21 cellular contexts compared by ENCODE assay signal in the genomic region with DNA sequence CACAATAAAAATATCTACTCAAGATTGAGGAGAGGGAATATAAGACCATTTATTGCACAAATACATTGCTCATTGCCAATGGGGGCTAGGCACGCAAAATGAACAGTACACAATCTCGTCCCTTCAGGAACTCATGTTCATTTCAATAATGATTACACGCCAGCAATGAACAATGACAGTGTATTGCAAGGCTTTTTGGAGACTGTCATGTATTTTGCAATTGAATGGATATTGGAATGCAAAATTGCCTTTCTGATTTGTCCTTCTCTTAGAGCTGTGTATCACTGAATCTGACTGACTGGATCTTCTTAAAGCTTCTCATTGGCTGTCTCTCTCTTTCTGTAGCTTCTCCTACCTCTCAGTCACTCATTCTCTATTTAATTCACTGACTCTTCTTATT.
A peak's percentile ranks its signal among the peaks of the same experiment; 100 is the strongest.
DNase-seq lines count a peak whose midpoint lies in the region; ATAC-seq lines count a peak whose summit lies in the region.
"Had no signal": no experiment of that assay in that cellular context is flagged by ENCODE, and none has a peak within 500 bp of the region (broad histone marks: within the 10 kb centered on the region; RNA-seq: fewer than 3 reads in every experiment).

No MANE protein-coding gene starts in this region.

- H3K27ac ChIP-seq in iPS-20b (ENCODE audit: low read length) (no peak overlapping the region), neuronal stem cell (replicated peaks; ENCODE audit: low read length) (no peak overlapping the region)
- no peak overlapping the region for H3K27ac ChIP-seq in CD4-positive, alpha-beta memory T cell (ENCODE audit: low read depth, low read length)
- H3K27ac ChIP-seq: A549; BLaER1 treated with 17β-estradiol and CSF1 and Interleukin-3, amounts not matched to agents 10 nM and 100 nM had no signal

- no peak overlapping the region for H2BK12ac ChIP-seq in neuronal stem cell (ENCODE audit: low read length)

- DNase-seq in HAP-1 (ENCODE audit: low spot score in 2 of 2) (peak; percentile 56 to 93), neuronal stem cell (ENCODE audit: low spot score) (no peak)
- DNase-seq in CD4-positive, alpha-beta memory T cell = no peak
- DNase-seq: 8988T; ACHN; AML-193; BE2C; Calu3; CD4-positive, alpha-beta T cell; COR-L47; DMS53; DMS79 treated with DMSO at 0.1 percent for 48 hours; GF-D8; H7 had no signal

- H3K4me1 ChIP-seq in HAP-1 (peaks cover 10% of the 10 kb centered on the region; the same call in 1 of the 2 replicates), iPS-20b (ENCODE audit: insufficient read depth, low read length) (peaks cover 8% of the 10 kb centered on the region), neuronal stem cell (ENCODE audit: control insufficient read depth in 2 of 2, insufficient read depth in 1 of 2, low read depth in 1 of 2, low read length in 2 of 2) (peaks cover 0 to 2% of the 10 kb centered on the region in 2 donors)
- no peaks in the 10 kb centered on the region for H3K4me1 ChIP-seq in CD4-positive, alpha-beta memory T cell (ENCODE audit: insufficient read depth, low read length)
- H3K4me1 ChIP-seq: BLaER1 treated with 17β-estradiol and CSF1 and Interleukin-3, amounts not matched to agents 10 nM and 100 nM had no signal

- CTCF ChIA-PET in CD4-positive, alpha-beta memory T cell (lab: Charles Lee; ENCODE audit: partially characterized antibody) = interaction anchor here (1.1 kb wide), 1 partner anchor 229 kb away, joined by 4 read pairs; no protein-coding TSS in a partner anchor

- no peak for ATAC-seq in HG02610 (IDR thresholded peaks at IDR 0.05; ENCODE audit: unreplicated experiment)
- no peak for ATAC-seq in HG03025 (IDR thresholded peaks at IDR 0.05; ENCODE audit: low FRiP score, unreplicated experiment)
- ATAC-seq: A549, HCT116 had no signal

- H3K9ac ChIP-seq in iPS-20b (ENCODE audit: low read depth, low read length) (0 out of 2 replicates have a peak overlapping the region, but pooled peaks have one; percentile 28), neuronal stem cell (ENCODE audit: low read depth, low read length, poor library complexity) (no peak overlapping the region)
- H3K9ac ChIP-seq: BLaER1 treated with 17β-estradiol and CSF1 and Interleukin-3, amounts not matched to agents 10 nM and 100 nM had no signal

- H2BK5ac ChIP-seq in neuronal stem cell (ENCODE audit: low read length) = no peak overlapping the region

- no peak overlapping the region for H3K4me2 ChIP-seq in neuronal stem cell (ENCODE audit: insufficient read depth, low read length, poor library complexity, severe bottlenecking)
- H3K4me2 ChIP-seq: A549; BLaER1 treated with 17β-estradiol and CSF1 and Interleukin-3, amounts not matched to agents 10 nM and 100 nM had no signal

- H2BK120ac ChIP-seq in neuronal stem cell (ENCODE audit: low read depth, low read length) = no peak overlapping the region

- no peak overlapping the region for H2AK5ac ChIP-seq in neuronal stem cell (ENCODE audit: low read depth, low read length)

- H3K27me3 Mint-ChIP-seq in CD4-positive, alpha-beta memory T cell = peaks cover 0 to under 1% of the 10 kb centered on the region in 2 donors
- H3K27me3 Mint-ChIP-seq: CD4-positive, alpha-beta T cell had no signal

- no peaks in the 10 kb centered on the region for H3K9me3 ChIP-seq in HAP-1
- no peaks in the 10 kb centered on the region for H3K9me3 ChIP-seq in iPS-20b (ENCODE audit: insufficient read depth, low read depth, low read length)
- no peaks in the 10 kb centered on the region for H3K9me3 ChIP-seq in neuronal stem cell (replicated peaks in 1 of 2; ENCODE audit: control insufficient read depth in 2 of 2, insufficient read depth in 1 of 2, low read depth in 1 of 2, low read length in 2 of 2)
- H3K9me3 ChIP-seq in CD4-positive, alpha-beta memory T cell (ENCODE audit: control insufficient read depth in 1 of 2, low read length in 2 of 2) = no peaks in the 10 kb centered on the region
- H3K9me3 ChIP-seq: A549; BE2C; BLaER1 treated with 17β-estradiol and CSF1 and Interleukin-3, amounts not matched to agents 10 nM and 100 nM had no signal

- no peak overlapping the region for H3K4me3 Mint-ChIP-seq in CD4-positive, alpha-beta memory T cell
- H3K4me3 Mint-ChIP-seq: CD14-positive monocyte; CD4-positive, alpha-beta T cell had no signal

- H4K8ac ChIP-seq in neuronal stem cell (ENCODE audit: low read depth, low read length) = no peak overlapping the region

- in situ Hi-C loops in HAP-1 (cut with MboI; ENCODE audit: low sequenced_read_pairs) = no loop called here

- peak overlapping the region; percentile 3 for H2AFZ ChIP-seq in neuronal stem cell (ENCODE audit: low read length)

- H3K9me3 Mint-ChIP-seq in CD4-positive, alpha-beta memory T cell = no peaks in the 10 kb centered on the region
- H3K9me3 Mint-ChIP-seq: CD4-positive, alpha-beta T cell had no signal

- H3K4me3 ChIP-seq in HAP-1 (no peak overlapping the region), iPS-20b (ENCODE audit: low read length) (no peak overlapping the region; the same call in 1 of the 2 replicates), neuronal stem cell (ENCODE audit: low read length in 2 of 2) (no peak overlapping the region)
- H3K4me3 ChIP-seq in CD4-positive, alpha-beta memory T cell (ENCODE audit: low read length in 2 of 2) = no peak overlapping the region
- H3K4me3 ChIP-seq: A549; BLaER1 treated with 17β-estradiol and CSF1 and Interleukin-3, amounts not matched to agents 10 nM and 100 nM had no signal

- H2BK15ac ChIP-seq in neuronal stem cell (ENCODE audit: low read length) = no peak overlapping the region

- H3K4ac ChIP-seq in neuronal stem cell (ENCODE audit: low read length) = no peak overlapping the region

- POLR2A ChIA-PET in CD4-positive, alpha-beta memory T cell (lab: Charles Lee; ENCODE audit: partially characterized antibody) = no interaction called here

- WGBS in neuronal stem cell (ENCODE audit: extremely low coverage in 2 of 2, insufficient read length in 2 of 2, insufficient replicate concordance in 1 of 2), 2 donors = no CpG with 5 or more reads among the region's 3 CpGs

- no peak overlapping the region for H3K18ac ChIP-seq in neuronal stem cell (ENCODE audit: low read length)

- intact Hi-C loops in CD4-positive, alpha-beta memory T cell (cut with micrococcal nuclease) = no loop called here

- H3K4me1 Mint-ChIP-seq in CD4-positive, alpha-beta memory T cell = peaks cover 1 to 6% (median 2%) of the 10 kb centered on the region in 4 donors

- no peak overlapping the region for H4K91ac ChIP-seq in neuronal stem cell (ENCODE audit: low read depth, low read length, poor library complexity)

- no peaks in the 10 kb centered on the region for H3K36me3 Mint-ChIP-seq in CD4-positive, alpha-beta memory T cell
- H3K36me3 Mint-ChIP-seq: CD14-positive monocyte had no signal

- H3K23ac ChIP-seq in neuronal stem cell (ENCODE audit: low read depth, low read length, poor library complexity) = no peak overlapping the region

- no peaks in the 10 kb centered on the region for H3K36me3 ChIP-seq in HAP-1 (replicated peaks)
- no peaks in the 10 kb centered on the region for H3K36me3 ChIP-seq in iPS-20b (ENCODE audit: insufficient read depth, low read depth, low read length)
- no peaks in the 10 kb centered on the region for H3K36me3 ChIP-seq in neuronal stem cell (replicated peaks in 1 of 2; ENCODE audit: control insufficient read depth in 2 of 2, insufficient read depth in 2 of 2, low read length in 2 of 2)
- no peaks in the 10 kb centered on the region for H3K36me3 ChIP-seq in CD4-positive, alpha-beta memory T cell (ENCODE audit: insufficient read depth, low read length)
- H3K36me3 ChIP-seq: BE2C; BLaER1 treated with 17β-estradiol and CSF1 and Interleukin-3, amounts not matched to agents 10 nM and 100 nM had no signal

- no peak overlapping the region for H3K14ac ChIP-seq in neuronal stem cell (ENCODE audit: low read length)

- no peaks in the 10 kb centered on the region for H3K79me1 ChIP-seq in neuronal stem cell (ENCODE audit: low read depth, low read length)

- H3K27me3 ChIP-seq in HAP-1 (ENCODE audit: low read depth) = no peaks in the 10 kb centered on the region
- no peaks in the 10 kb centered on the region for H3K27me3 ChIP-seq in iPS-20b (ENCODE audit: insufficient read depth, low read length)
- H3K27me3 ChIP-seq in neuronal stem cell (ENCODE audit: control insufficient read depth in 3 of 3, insufficient read depth in 3 of 3, low read depth in 1 of 3, low read length in 3 of 3) = no peaks in the 10 kb centered on the region
- H3K27me3 ChIP-seq in CD4-positive, alpha-beta memory T cell (ENCODE audit: insufficient read depth, low read length) = no peaks in the 10 kb centered on the region
- H3K27me3 ChIP-seq: BE2C; BLaER1 treated with 17β-estradiol and CSF1 and Interleukin-3, amounts not matched to agents 10 nM and 100 nM had no signal

- H3K27ac Mint-ChIP-seq in CD4-positive, alpha-beta memory T cell = no peak overlapping the region
- H3K27ac Mint-ChIP-seq: CD14-positive monocyte; CD4-positive, alpha-beta T cell had no signal

Comparison
In these comparisons a context has a peak if more than half of its experiments do, and no peak if none do; other contexts are left out.
1. DNase-seq: peak in HAP-1 (2 of 2); none in neuronal stem cell (single experiment) and CD4-positive, alpha-beta memory T cell (0 of 5).